8 cellular contexts compared by ENCODE assay signal in genomic region chr5:1345876-1346626, GRCh38. TPM values are rescaled to one million over a fixed set of nuclear protein-coding genes. Genes with fewer than 3 reads are reported as not detected.
A peak's percentile ranks its signal among the peaks of the same experiment; 100 is the strongest.
DNase-seq lines count a peak whose midpoint lies in the region; ATAC-seq and TF ChIP-seq lines count a peak whose summit lies in the region.

No MANE protein-coding gene starts in this region.

- CTCF ChIA-PET in activated CD4-positive, alpha-beta T cell treated with anti-CD3 and anti-CD28 coated beads for 36 hours (lab: Charles Lee) = interaction anchor here (1.5 kb wide), 1 partner anchor 34 kb away, joined by 3 read pairs; no protein-coding TSS in a partner anchor

- peaks cover 15 to 28% of the 10 kb centered on the region in 2 donors for H3K4me1 ChIP-seq in left lung
- peaks cover 19% of the 10 kb centered on the region for H3K4me1 ChIP-seq in testis

- POLR2A ChIA-PET in activated CD4-positive, alpha-beta T cell treated with anti-CD3 and anti-CD28 coated beads for 36 hours (lab: Charles Lee) = interaction anchor here (0.5 to 0.6 kb wide), 2 partner anchors 22 to 33 kb away, joined by 3 to 4 read pairs; no protein-coding TSS in a partner anchor
- POLR2A ChIA-PET in activated naive CD8-positive, alpha-beta T cell treated with anti-CD3 and anti-CD28 coated beads, Interleukin-2, amount 10 ng/mL, durations not matched to agents 7 days and 5 days (lab: Charles Lee) = interaction anchor here (0.7 to 2.3 kb wide), 6 partner anchors 9 to 454 kb away, joined by 3 to 14 read pairs (median 4); partner anchors contain the start of genes BRD9 and TRIP13

- H3K27ac Mint-ChIP-seq in activated CD4-positive, alpha-beta T cell treated with anti-CD3 and anti-CD28 coated beads for 36 hours = peak overlapping the region; percentile 60
- peak overlapping the region; percentile 60 for H3K27ac Mint-ChIP-seq in activated naive CD8-positive, alpha-beta T cell treated with anti-CD3 and anti-CD28 coated beads, Interleukin-2, amount 10 ng/mL, durations not matched to agents 7 days and 5 days

- H3K27ac ChIP-seq in left lung = peak overlapping the region in 1 of 2 donors; percentile 81
- no peak overlapping the region for H3K27ac ChIP-seq in testis

- H3K9me3 Mint-ChIP-seq in activated CD4-positive, alpha-beta T cell treated with anti-CD3 and anti-CD28 coated beads for 36 hours (ENCODE audit: low read depth) = no peaks in the 10 kb centered on the region
- H3K9me3 Mint-ChIP-seq in activated naive CD8-positive, alpha-beta T cell treated with anti-CD3 and anti-CD28 coated beads, Interleukin-2, amount 10 ng/mL, durations not matched to agents 7 days and 5 days = no peaks in the 10 kb centered on the region

- no peak for TF ChIP-seq POLR2A in testis (IDR thresholded peaks at IDR 0.05)

- H3K36me3 Mint-ChIP-seq in activated CD4-positive, alpha-beta T cell treated with anti-CD3 and anti-CD28 coated beads for 36 hours (ENCODE audit: low read depth) = peaks cover 19% of the 10 kb centered on the region
- peaks cover 15% of the 10 kb centered on the region for H3K36me3 Mint-ChIP-seq in activated naive CD8-positive, alpha-beta T cell treated with anti-CD3 and anti-CD28 coated beads, Interleukin-2, amount 10 ng/mL, durations not matched to agents 7 days and 5 days

- H3K4me3 ChIP-seq in left lung = peak overlapping the region; percentile 81 to 95
- peak overlapping the region; percentile 94 to 95 for H3K4me3 ChIP-seq in testis

- H3K9me3 ChIP-seq in left lung (no peaks in the 10 kb centered on the region), testis (no peaks in the 10 kb centered on the region)

- TF ChIP-seq CTCF in left lung (IDR thresholded peaks at IDR 0.05) (no peak), testis (IDR thresholded peaks at IDR 0.05) (no peak)

- H3K36me3 ChIP-seq in left lung (peaks cover 0 to 22% of the 10 kb centered on the region in 2 donors), testis (ENCODE audit: low read depth, missing control alignments) (no peaks in the 10 kb centered on the region)

- no peaks in the 10 kb centered on the region for H3K27me3 Mint-ChIP-seq in activated CD4-positive, alpha-beta T cell treated with anti-CD3 and anti-CD28 coated beads for 36 hours
- H3K27me3 Mint-ChIP-seq in activated naive CD8-positive, alpha-beta T cell treated with anti-CD3 and anti-CD28 coated beads, Interleukin-2, amount 10 ng/mL, durations not matched to agents 7 days and 5 days = no peaks in the 10 kb centered on the region

- DNase-seq in activated CD4-positive, alpha-beta T cell treated with anti-CD3 and anti-CD28 coated beads for 36 hours = no peak
- no peak for DNase-seq in activated CD4-positive, alpha-beta T cell treated with anti-CD3 and anti-CD28 coated beads for 4 hours
- no peak for DNase-seq in activated naive CD8-positive, alpha-beta T cell treated with anti-CD3 and anti-CD28 coated beads, Interleukin-2, amount 10 ng/mL, durations not matched to agents 7 days and 5 days
- peak in 1 of 2 donors; percentile 64 for DNase-seq in left lung
- no peak for DNase-seq in testis
- no peak for DNase-seq in NCI-H1694 treated with DMSO at 0.1 percent for 48 hours (lab: John Stamatoyannopoulos, UW)
- no peak for DNase-seq in effector CD8-positive, alpha-beta T cell (lab: John Stamatoyannopoulos, UW)

- no peaks in the 10 kb centered on the region for H3K27me3 ChIP-seq in left lung
- H3K27me3 ChIP-seq in testis = no peaks in the 10 kb centered on the region

- 55 to 68% methylated on average over 17 to 27 of the region's 27 CpGs for whole genome bisulfite sequencing in testis, 2 donors

- ATAC-seq in activated CD4-positive, alpha-beta T cell treated with anti-CD3 and anti-CD28 coated beads for 36 hours = no peak
- ATAC-seq in activated naive CD8-positive, alpha-beta T cell treated with anti-CD3 and anti-CD28 coated beads, Interleukin-2, amount 10 ng/mL, durations not matched to agents 7 days and 5 days (ENCODE audit: low read depth) = no peak
- ATAC-seq in left lung = no peak
- ATAC-seq in GM21390 (IDR thresholded peaks at IDR 0.05; ENCODE audit: unreplicated experiment) = no peak

- H3K4me1 Mint-ChIP-seq in activated CD4-positive, alpha-beta T cell treated with anti-CD3 and anti-CD28 coated beads for 36 hours = peaks cover 20% of the 10 kb centered on the region
- H3K4me1 Mint-ChIP-seq in activated naive CD8-positive, alpha-beta T cell treated with anti-CD3 and anti-CD28 coated beads, Interleukin-2, amount 10 ng/mL, durations not matched to agents 7 days and 5 days = peaks cover 18% of the 10 kb centered on the region

- H3K4me3 Mint-ChIP-seq in activated CD4-positive, alpha-beta T cell treated with anti-CD3 and anti-CD28 coated beads for 36 hours = peak overlapping the region; percentile 71
- H3K4me3 Mint-ChIP-seq in activated naive CD8-positive, alpha-beta T cell treated with anti-CD3 and anti-CD28 coated beads, Interleukin-2, amount 10 ng/mL, durations not matched to agents 7 days and 5 days = peak overlapping the region; percentile 75

- intact Hi-C loops in activated CD4-positive, alpha-beta T cell treated with anti-CD3 and anti-CD28 coated beads for 36 hours (cut with DNase I, micrococcal nuclease) = loop anchor here in 1 of 2 experiments (1.0 to 10.0 kb wide), 10 partner anchors 30 to 871 kb away; partner anchors contain the start of genes BRD9, CEP72, MRPL36 and TERT
- intact Hi-C loops in left lung (cut with DNase I) (no loop called here), testis (cut with DNase I; ENCODE audit: low total_unique reads) (no loop called here)

RNA-seq across cellular contexts. Expression of gene CLPTM1L, which starts 1.2 kb away (rescaled TPM):
- 10 to 100 TPM; 62.1 to 62.2 TPM for total RNA-seq in activated CD4-positive, alpha-beta T cell treated with anti-CD3 and anti-CD28 coated beads for 36 hours
- 10 to 100 TPM; 80.9 to 82.7 TPM for total RNA-seq in activated naive CD8-positive, alpha-beta T cell treated with anti-CD3 and anti-CD28 coated beads, Interleukin-2, amount 10 ng/mL, durations not matched to agents 7 days and 5 days
- 100 to 1,000 TPM; 169 to 171 TPM for total RNA-seq in left lung
- 100 to 1,000 TPM; 150 to 170 TPM for total RNA-seq in testis
- 148 TPM for polyA plus RNA-seq in testis (ENCODE audit: insufficient read depth, low read depth, low replicate concordance)

RNA-seq across cellular contexts. Expression of gene TERT, which starts 51.2 kb away (rescaled TPM):
- total RNA-seq in activated CD4-positive, alpha-beta T cell treated with anti-CD3 and anti-CD28 coated beads for 36 hours = 10 to 100 TPM in 1 of 2 experiments, 1 to 10 TPM in 1; 8.5 to 11.9 TPM
- under 1 TPM in 1 of 2 experiments, not detected in 1; 0.36 TPM for total RNA-seq in activated naive CD8-positive, alpha-beta T cell treated with anti-CD3 and anti-CD28 coated beads, Interleukin-2, amount 10 ng/mL, durations not matched to agents 7 days and 5 days
- total RNA-seq in left lung (under 1 TPM; 0.09 to 0.13 TPM), testis (1 to 10 TPM; 4.4 to 5.5 TPM)
- polyA plus RNA-seq in testis (ENCODE audit: insufficient read depth, low read depth, low replicate concordance) = 2.1 TPM
